ENCODE assay signal across 9 cellular contexts in the genomic region with DNA sequence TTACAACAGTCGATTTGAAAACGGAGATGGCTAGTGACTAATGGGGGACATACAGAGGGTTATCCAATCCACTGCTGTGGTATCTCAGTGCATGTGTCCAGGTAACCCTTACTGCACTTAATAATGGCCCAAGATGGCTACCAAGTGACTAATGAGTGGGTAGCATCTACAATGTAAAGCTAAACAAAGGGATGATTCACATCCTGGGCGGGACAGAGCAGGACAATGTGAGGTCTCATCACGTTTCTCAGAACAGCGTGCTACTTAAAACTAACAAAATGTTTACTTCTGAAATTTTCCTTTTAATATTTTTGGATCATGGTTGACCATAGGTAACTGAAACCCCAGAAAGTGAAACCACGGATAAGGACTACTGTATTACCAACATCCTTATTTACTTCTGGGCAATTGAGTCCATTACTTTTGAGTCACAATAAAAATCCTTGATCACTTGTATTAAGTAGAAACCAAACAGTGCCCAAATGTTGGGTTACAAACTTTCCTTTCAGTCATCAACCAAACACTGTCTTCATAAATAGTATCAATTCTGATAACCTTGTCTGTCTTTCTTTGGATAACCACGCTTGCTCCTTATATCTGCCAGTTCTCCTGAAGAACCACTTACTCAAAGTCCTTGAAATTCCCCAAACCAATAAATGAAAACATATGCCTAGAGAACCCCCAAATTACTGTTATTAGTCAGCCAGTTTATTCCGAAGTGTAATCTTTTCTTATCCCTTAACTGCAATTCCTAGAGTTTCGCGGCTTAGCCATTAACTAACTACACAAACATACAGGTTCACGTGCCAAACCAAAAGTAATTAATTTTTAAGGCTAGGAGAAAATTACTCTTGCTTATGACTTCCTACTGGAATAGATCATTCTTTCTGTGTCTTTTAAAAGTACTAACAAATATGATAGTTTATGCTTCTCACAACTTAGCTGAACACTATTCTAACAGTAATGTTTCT. TPM values are rescaled to one million over a fixed set of nuclear protein-coding genes. Genes with fewer than 3 reads are reported as not detected.
DNase-seq lines count a peak whose midpoint lies in the region; ATAC-seq and TF ChIP-seq lines count a peak whose summit lies in the region.
"Had no signal": no experiment of that assay in that cellular context is flagged by ENCODE, and none has a peak within 500 bp of the region (broad histone marks: within the 10 kb centered on the region; RNA-seq: fewer than 3 reads in every experiment).

No MANE protein-coding gene starts in this region.

- H3K9me3 Mint-ChIP-seq in Calu3 (ENCODE audit: low read depth, unreplicated experiment) = no peaks in the 10 kb centered on the region

- peak overlapping the region; percentile 66 for H3K4me2 ChIP-seq in mammary epithelial cell (ENCODE audit: insufficient read depth, low read depth, low read length)

- intact Hi-C loops in Calu3 (cut with micrococcal nuclease; ENCODE audit: unreplicated experiment) = no loop called here
- intact Hi-C loops in mammary epithelial cell (cut with micrococcal nuclease) = loop anchor here (2.0 to 5.0 kb wide), 2 partner anchors 57 to 435 kb away; no protein-coding TSS in a partner anchor

- H3K9me3 ChIP-seq in mammary epithelial cell (replicated peaks; ENCODE audit: insufficient read depth, low read length) (no peaks in the 10 kb centered on the region), mesodermal cell (ENCODE audit: control insufficient read depth, low read length) (no peaks in the 10 kb centered on the region)

- H3K27ac ChIP-seq in mammary epithelial cell (ENCODE audit: insufficient read depth, low read depth, low read length) = peak overlapping the region; percentile 90
- peak overlapping the region; percentile 6 for H3K27ac ChIP-seq in mesodermal cell (ENCODE audit: low read depth, low read length, severe bottlenecking)
- H3K27ac ChIP-seq: parathyroid adenoma had no signal

- peaks cover 16% of the 10 kb centered on the region for H3K4me1 ChIP-seq in mammary epithelial cell (ENCODE audit: insufficient read depth, low read length)
- H3K4me1 ChIP-seq in mesodermal cell (ENCODE audit: control insufficient read depth, insufficient read depth, low read length, poor library complexity, severe bottlenecking) = peaks cover 5% of the 10 kb centered on the region

- CTCF ChIA-PET in Calu3 (lab: Charles Lee) (no interaction called here), mammary epithelial cell (lab: Charles Lee; ENCODE audit: low non-redundant PET) (no interaction called here)

- TF ChIP-seq CTCF in Calu3 (IDR thresholded peaks at IDR 0.05; ENCODE audit: unreplicated experiment) = no peak
- TF ChIP-seq CTCF in mammary epithelial cell (conservative IDR thresholded peaks at IDR 0.05 in 1 of 2, IDR thresholded peaks at IDR 0.05 in 1 of 2; ENCODE audit: extremely low read depth in 1 of 2, insufficient read depth in 1 of 2, low read depth in 1 of 2, low read length in 2 of 2) = no peak

- WGBS in mammary epithelial cell (ENCODE audit: low coverage, missing lambda C conversion rate) = 46% methylated on average over 11 of the region's 11 CpGs
- 90 to 97% methylated on average over 5 of the region's 11 CpGs for WGBS in mesodermal cell (ENCODE audit: insufficient coverage in 2 of 2), 2 experiments

- peak overlapping the region in 1 of 3 experiments; percentile 5 for H3K4me3 ChIP-seq in mammary epithelial cell (replicated peaks in 1 of 3; ENCODE audit: insufficient read depth in 1 of 3, low read depth in 2 of 3, low read length in 3 of 3)
- no peak overlapping the region for H3K4me3 ChIP-seq in mesodermal cell (ENCODE audit: extremely low read depth, insufficient read depth, low read length, poor library complexity, severe bottlenecking)

- H3K36me3 ChIP-seq in mammary epithelial cell (ENCODE audit: insufficient read depth, low read length) (peaks cover 50% of the 10 kb centered on the region), mesodermal cell (ENCODE audit: control insufficient read depth, insufficient read depth, low read length) (peaks cover 30% of the 10 kb centered on the region)

- H3K79me2 ChIP-seq in mammary epithelial cell (ENCODE audit: insufficient read depth, low read length) = peaks cover 86% of the 10 kb centered on the region
- H3K79me2 ChIP-seq: parathyroid adenoma had no signal

- no peak overlapping the region for H2AFZ ChIP-seq in mammary epithelial cell (ENCODE audit: low read depth, low read length)
- H2AFZ ChIP-seq: parathyroid adenoma had no signal

- H3K4me3 Mint-ChIP-seq in Calu3 (ENCODE audit: low read depth, unreplicated experiment) = peak overlapping the region; percentile 27

- H4K20me1 ChIP-seq in mammary epithelial cell (ENCODE audit: insufficient read depth, low read length) = no peaks in the 10 kb centered on the region

- H3K36me3 Mint-ChIP-seq in Calu3 (ENCODE audit: insufficient read depth, unreplicated experiment) = peaks cover 28% of the 10 kb centered on the region

- peak overlapping the region; percentile 22 for H3K27ac Mint-ChIP-seq in Calu3 (ENCODE audit: unreplicated experiment)

- peaks cover 25% of the 10 kb centered on the region for H3K4me1 Mint-ChIP-seq in Calu3 (ENCODE audit: low read depth, unreplicated experiment)

- in situ Hi-C loops in mammary epithelial cell (cut with MboI; ENCODE audit: low sequenced_read_pairs in 2 of 2) = no loop called here

- dilution Hi-C loops in mammary epithelial cell (cut with HindIII; ENCODE audit: low sequenced_read_pairs) = no loop called here

- H3K27me3 Mint-ChIP-seq in Calu3 (ENCODE audit: unreplicated experiment) = no peaks in the 10 kb centered on the region

- no peaks in the 10 kb centered on the region for H3K27me3 ChIP-seq in mammary epithelial cell (ENCODE audit: insufficient read depth, low read length)

- BruUV-seq in Calu3 (replicated peaks; lab: Mats Ljungman, UMichigan) = no TSS peak
- BruUV-seq in mammary epithelial cell (replicated peaks; lab: Mats Ljungman, UMichigan) = TSS peak; percentile 56

- DNase-seq in Calu3 (peak; percentile 13), M059J (ENCODE audit: low read depth) (peak; percentile 90), mammary epithelial cell (peak; percentile 89), NCI-H1417 treated with DMSO at 0.1 percent for 48 hours (lab: John Stamatoyannopoulos, UW) (no peak), NCI-H510A (lab: John Stamatoyannopoulos, UW) (no peak)

- H3K9ac ChIP-seq in mammary epithelial cell (ENCODE audit: insufficient read depth, low read length) = no peak overlapping the region
- H3K9ac ChIP-seq: parathyroid adenoma had no signal

- ATAC-seq in HG03342 (IDR thresholded peaks at IDR 0.05; ENCODE audit: unreplicated experiment) = no peak
- no peak for ATAC-seq in HG02938 (IDR thresholded peaks at IDR 0.05; ENCODE audit: unreplicated experiment)

RNA-seq across cellular contexts. Expression of gene ELL2, which starts 59.7 kb away (rescaled TPM):
- total RNA-seq in Calu3 (2022) (56.2 and 57.7 TPM in 2 replicates), mammary epithelial cell (100 to 1,000 TPM; 161 to 277 TPM)
- total RNA-seq in M059J (2014; rRNA removed; shearing (Covaris generic)) = 220 and 238 TPM in 2 replicates
- 61.3 TPM for polyA plus RNA-seq in mammary epithelial cell
- 74.3 TPM for polyA minus RNA-seq in mammary epithelial cell
- polyA plus RNA-seq in mesodermal cell (2013, experiment 1 of 2) = 11.4 TPM
- 9.2 TPM for polyA plus RNA-seq in mesodermal cell (2013, experiment 2 of 2)

Comparison
In these comparisons a context has a peak if more than half of its experiments do, and no peak if none do; other contexts are left out.
1. DNase-seq: peak in Calu3 (single experiment), M059J (single experiment) and mammary epithelial cell (single experiment); none in NCI-H1417 treated with DMSO at 0.1 percent for 48 hours (single experiment) and NCI-H510A (single experiment).